In genomic region chr7:77428777-77429231, GRCh38 we compare ENCODE assay signal across 1 cellular context.
TF ChIP-seq lines count a peak whose summit lies in the region.

No MANE protein-coding gene starts in this region.

TF ChIP-seq in SK-N-SH treated with all-trans-retinoic acid at 6 μM for 48 hours, 23 proteins besides CTCF, POLR2A, EP300 and RAD21 (continued from another document):
- TF ChIP-seq TSHZ2 (CRISPR knock-in tag; IDR thresholded peaks at IDR 0.05) (no peak), PATZ1 (CRISPR knock-in tag; IDR thresholded peaks at IDR 0.05; ENCODE audit: borderline replicate concordance) (no peak)
